Comparison of ENCODE assay signal across 20 cellular contexts in the genomic region with DNA sequence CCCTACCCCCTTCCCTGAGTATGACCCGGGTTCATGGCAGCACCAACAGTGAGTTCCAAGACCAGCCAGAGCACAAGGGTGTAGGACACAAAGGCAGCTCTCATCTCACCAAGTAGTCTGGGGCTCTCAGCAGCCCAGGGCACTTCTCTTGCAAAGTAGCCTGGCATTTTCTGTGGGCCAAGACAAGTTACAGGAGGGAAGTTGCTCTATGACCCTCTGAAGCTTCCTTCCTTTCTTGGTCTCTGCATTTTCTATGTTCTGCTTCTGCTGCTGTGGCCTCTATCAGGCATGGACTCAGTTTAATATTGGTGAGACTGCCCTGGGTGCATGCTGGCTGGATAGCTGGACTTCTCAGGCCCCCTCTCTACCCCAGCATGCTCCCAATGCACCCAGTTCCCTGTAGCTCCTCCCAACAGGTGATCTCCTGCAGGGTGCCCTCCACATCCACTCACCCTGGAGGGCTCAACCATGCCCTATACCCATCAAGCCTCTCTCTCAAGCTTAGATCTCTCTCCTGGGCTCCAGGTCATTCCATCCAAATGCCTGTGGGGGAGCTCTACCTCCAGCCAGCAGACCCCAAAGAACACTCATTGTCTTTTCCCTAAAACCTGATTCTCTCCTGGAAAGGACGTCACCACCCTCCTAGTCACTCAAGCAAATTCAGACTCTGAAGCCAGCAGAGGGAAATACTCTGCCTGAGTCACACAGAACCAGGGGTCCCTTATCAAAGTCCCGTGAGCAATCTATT. TPM values are rescaled to one million over a fixed set of nuclear protein-coding genes. Genes with fewer than 3 reads are reported as not detected.
DNase-seq lines count a peak whose midpoint lies in the region; TF ChIP-seq lines count a peak whose summit lies in the region.
"Had no signal": no experiment of that assay in that cellular context is flagged by ENCODE, and none has a peak within 500 bp of the region (broad histone marks: within the 10 kb centered on the region; RNA-seq: fewer than 3 reads in every experiment).

No MANE protein-coding gene starts in this region.

- H3K4me2 ChIP-seq in OCI-LY7 (ENCODE audit: low read length): no peak overlapping the region
- H3K4me2 ChIP-seq: hepatocyte had no signal

- H3K27ac ChIP-seq in OCI-LY7 (ENCODE audit: low read depth, low read length, poor library complexity, severe bottlenecking): no peak overlapping the region
- no peak overlapping the region for H3K27ac ChIP-seq in sigmoid colon
- H3K27ac ChIP-seq: hepatocyte had no signal

- no peaks in the 10 kb centered on the region for H3K9me2 ChIP-seq in OCI-LY7 (ENCODE audit: insufficient read depth, low read length)

- CTCF ChIA-PET in OCI-LY7 (lab: Charles Lee; ENCODE audit: unreplicated experiment): interaction anchor here (0.8 kb wide), 1 partner anchor 9 kb away, joined by 4 read pairs; no protein-coding TSS in a partner anchor

- TF ChIP-seq CTCF in GM12875 (IDR thresholded peaks at IDR 0.05; ENCODE audit: borderline replicate concordance, insufficient read depth, low read depth, low read length): peak; percentile 21; the same call in 1 of the 2 replicates
- peak; percentile 63 for TF ChIP-seq CTCF in OCI-LY7 (conservative IDR thresholded peaks at IDR 0.05; ENCODE audit: low read length)
- peak; percentile 3 for TF ChIP-seq CTCF in fibroblast of mammary gland (conservative IDR thresholded peaks at IDR 0.05; ENCODE audit: control insufficient read depth, insufficient read depth, low read depth, low read length)
- TF ChIP-seq CTCF in sigmoid colon (IDR thresholded peaks at IDR 0.05): no peak

- no TSS peak for BruUV-seq in OCI-LY7 (replicated peaks; lab: Mats Ljungman, UMichigan)

- no peaks in the 10 kb centered on the region for H4K20me1 ChIP-seq in OCI-LY7 (ENCODE audit: insufficient read depth, low read length)

- H3K79me2 ChIP-seq in OCI-LY7 (ENCODE audit: insufficient read depth, low read depth, low read length): no peaks in the 10 kb centered on the region

- no peak for TF ChIP-seq POLR2A in sigmoid colon (IDR thresholded peaks at IDR 0.05)

- TF ChIP-seq EP300 in sigmoid colon (IDR thresholded peaks at IDR 0.05): no peak

- WGBS in sigmoid colon, 2 donors: 87 to 93% methylated on average over 3 of the region's 3 CpGs

- no peaks in the 10 kb centered on the region for H3K27me3 ChIP-seq in sigmoid colon
- H3K27me3 ChIP-seq: hepatocyte had no signal

- H3K36me3 ChIP-seq in OCI-LY7 (ENCODE audit: insufficient read depth, low read length) (no peaks in the 10 kb centered on the region), sigmoid colon (peaks cover 0 to 8% (median 0%) of the 10 kb centered on the region in 4 donors)

- H3K4me3 ChIP-seq in GM12875 (ENCODE audit: low read depth, low read length) (no peak overlapping the region), OCI-LY7 (ENCODE audit: low read depth, low read length, poor library complexity, severe bottlenecking) (no peak overlapping the region), fibroblast of mammary gland (ENCODE audit: control insufficient read depth, low read depth, low read length) (no peak overlapping the region), sigmoid colon (no peak overlapping the region)
- H3K4me3 ChIP-seq: hepatocyte had no signal

- POLR2A ChIA-PET in OCI-LY7 (lab: Charles Lee): interaction anchor here (0.6 to 1.3 kb wide), 4 partner anchors 12 to 549 kb away, joined by 3 read pairs; a partner anchor contains a TSS

- intact Hi-C loops in OCI-LY7 (cut with micrococcal nuclease; ENCODE audit: unreplicated experiment) (no loop called here), sigmoid colon (cut with DNase I) (no loop called here)

- H3K4me1 ChIP-seq in OCI-LY7 (ENCODE audit: insufficient read depth, low read length, poor library complexity, severe bottlenecking) (no peaks in the 10 kb centered on the region), sigmoid colon (no peaks in the 10 kb centered on the region)

- no peak overlapping the region for H2AFZ ChIP-seq in OCI-LY7 (ENCODE audit: low read length)
- H2AFZ ChIP-seq: hepatocyte had no signal

- DNase-seq in OCI-LY7 (ENCODE audit: low spot score): no peak
- DNase-seq in fibroblast of mammary gland (ENCODE audit: low read depth): no peak
- peak; percentile 14 for DNase-seq in sigmoid colon
- no peak for DNase-seq in NOMO-1 treated with DMSO at 0.1 percent for 48 hours (lab: John Stamatoyannopoulos, UW; ENCODE audit: unreplicated experiment)
- DNase-seq in SIG-M5 treated with dmso at 0.1 percent for 504 hours (lab: John Stamatoyannopoulos, UW; ENCODE audit: unreplicated experiment): no peak
- DNase-seq in T-helper 1 cell: no peak
- DNase-seq in GM03348 (ENCODE audit: low spot score): no peak
- DNase-seq: activated CD4-positive, alpha-beta T cell treated with anti-CD3 and anti-CD28 coated beads, Interleukin-2, amount 50 U/mL, for 48 hours; amniotic stem cell; CD4-positive, CD25-positive, alpha-beta regulatory T cell; cortex of kidney; KG1; left colon; naive thymus-derived CD8-positive, alpha-beta T cell; NCI-H187; NCI-H524 treated with DMSO at 0.1 percent for 48 hours; retina; stimulated activated CD4-positive, alpha-beta T cell treated with anti-CD3 and anti-CD28 coated beads, Interleukin-4, amount 100 ng/mL, for 24 hours had no signal

- H3K9me3 ChIP-seq in OCI-LY7 (ENCODE audit: low read length) (no peaks in the 10 kb centered on the region), sigmoid colon (no peaks in the 10 kb centered on the region)

RNA-seq across cellular contexts. Expression of a gene that starts 13.9 kb away (rescaled TPM):
- 2.5 and 5.5 TPM in 2 replicates for total RNA-seq in OCI-LY7 (2014; rRNA removed; shearing (Covaris generic))
- total RNA-seq in OCI-LY7 (2022) (3.1 and 3.2 TPM in 2 replicates), sigmoid colon (10 to 100 TPM in 1 of 4 donors, 1 to 10 TPM in 3; 4.8 to 13.8 (median 5.3) TPM)
- 10 to 100 TPM; 13.3 to 23.8 (median 15.0) TPM for polyA plus RNA-seq in sigmoid colon

RNA-seq across cellular contexts. Expression of a gene that starts 49.1 kb away (rescaled TPM):
- total RNA-seq in OCI-LY7 (2014; rRNA removed; shearing (Covaris generic)): 1.8 and 2.2 TPM in 2 replicates
- total RNA-seq in OCI-LY7 (2022) (3.2 and 3.9 TPM in 2 replicates), sigmoid colon (1 to 10 TPM; 1.2 to 1.8 (median 1.4) TPM)
- polyA plus RNA-seq in sigmoid colon: 10 to 100 TPM; 16.8 to 39.6 (median 33.3) TPM

Comparison
In these comparisons a context has a peak if more than half of its experiments do, and no peak if none do; other contexts are left out.
1. CTCF ChIP-seq: peak in GM12875 (single experiment), OCI-LY7 (single experiment) and fibroblast of mammary gland (single experiment); none in sigmoid colon (0 of 4).